10 cellular contexts compared by ENCODE assay signal in the genomic region with DNA sequence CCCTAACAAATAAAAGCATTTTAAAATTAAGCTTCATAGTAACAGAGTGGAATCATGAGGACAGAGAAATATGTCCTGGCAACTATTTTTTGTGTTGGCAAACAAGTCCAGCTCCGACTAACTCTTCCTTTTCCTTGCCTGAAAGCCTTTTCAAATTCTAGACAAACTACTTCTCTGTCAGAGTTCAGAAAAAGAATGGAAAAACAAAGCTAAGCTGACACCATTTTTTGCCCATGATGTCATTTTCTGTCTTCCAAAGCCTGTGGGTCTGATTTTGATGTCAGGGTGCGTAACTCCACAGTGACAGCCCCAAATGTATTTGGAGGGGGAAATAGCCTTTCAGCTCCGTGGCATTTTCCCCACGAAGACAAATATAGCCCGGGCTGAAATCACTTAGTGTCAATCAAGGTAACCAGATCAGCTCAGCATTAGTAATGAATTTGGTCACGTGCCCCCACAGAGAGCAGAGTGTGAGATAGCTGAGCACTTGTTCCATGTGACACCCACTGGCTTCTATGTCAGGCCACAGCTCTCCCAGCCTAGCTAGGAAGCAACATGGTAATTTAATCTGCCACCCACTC.
DNase-seq lines count a peak whose midpoint lies in the region; ATAC-seq and TF ChIP-seq lines count a peak whose summit lies in the region.
"Had no signal": no experiment of that assay in that cellular context is flagged by ENCODE, and none has a peak within 500 bp of the region (broad histone marks: within the 10 kb centered on the region; RNA-seq: fewer than 3 reads in every experiment).

No MANE protein-coding gene starts in this region.

- H3K36me3 ChIP-seq in heart left ventricle, result no peaks in the 10 kb centered on the region
- H3K36me3 ChIP-seq in skeletal muscle satellite cell (ENCODE audit: insufficient read depth, low read length), result no peaks in the 10 kb centered on the region
- no peaks in the 10 kb centered on the region for H3K36me3 ChIP-seq in mucosa of descending colon (ENCODE audit: low read depth)

- H3K27me3 ChIP-seq in heart left ventricle, result no peaks in the 10 kb centered on the region
- no peaks in the 10 kb centered on the region for H3K27me3 ChIP-seq in skeletal muscle satellite cell (ENCODE audit: control insufficient read depth, insufficient read depth, low read length)

- TF ChIP-seq CTCF in heart left ventricle (IDR thresholded peaks at IDR 0.05) (no peak), mucosa of descending colon (IDR thresholded peaks at IDR 0.05) (no peak)

- peak overlapping the region; percentile 69 for H3K9ac ChIP-seq in skeletal muscle satellite cell (ENCODE audit: low read depth, low read length)

- WGBS in heart left ventricle, 4 donors, result 16 to 30% (median 22%) methylated on average over 6 of the region's 6 CpGs

- peaks cover 0 to 41% (median 14%) of the 10 kb centered on the region in 12 donors for H3K4me1 ChIP-seq in heart left ventricle
- peaks cover 59% of the 10 kb centered on the region for H3K4me1 ChIP-seq in skeletal muscle satellite cell (ENCODE audit: control insufficient read depth, insufficient read depth, low read length)
- H3K4me1 ChIP-seq in mucosa of descending colon (ENCODE audit: low read depth), result no peaks in the 10 kb centered on the region

- peak overlapping the region in 11 of 12 donors; percentile 17 to 84 (median 60) for H3K27ac ChIP-seq in heart left ventricle

- H3K4me2 ChIP-seq in skeletal muscle satellite cell (ENCODE audit: low read length), result peak overlapping the region; percentile 2

- peak; percentile 67 to 90 (median 69) for DNase-seq in NCI-H1417 (lab: John Stamatoyannopoulos, UW)
- DNase-seq in SK-N-DZ (ENCODE audit: low spot score), result peak; percentile 47
- DNase-seq in heart left ventricle, result peak in 4 of 5 donors; percentile 55 to 73 (median 58)
- DNase-seq in activated CD4-positive, CD25-positive, alpha-beta regulatory T cell treated with anti-CD3 and anti-CD28 coated beads, Interleukin-2, amount 50 U/mL, for 72 hours, result no peak
- DNase-seq in mucosa of descending colon, result no peak
- no peak for DNase-seq in mesenteric fat pad (ENCODE audit: low spot score)
- DNase-seq: activated T-cell treated with anti-CD3 and anti-CD28 coated beads, Interleukin-2, amount 50 U/mL, for 4 hours had no signal

- ATAC-seq in heart left ventricle, result peak; percentile 82 to 96 (median 94)
- ATAC-seq in HG03469 (IDR thresholded peaks at IDR 0.05; ENCODE audit: unreplicated experiment), result no peak
- no peak for ATAC-seq in mucosa of descending colon
- ATAC-seq: activated T-cell treated with anti-CD3 and anti-CD28 coated beads, Interleukin-2, amount 50 U/mL, for 4 hours; natural killer cell treated with Interleukin-12 subunit alpha and Interleukin-12 subunit beta and Interleukin-15 and Interleukin-18, amount 100 ng/mL, for 72 hours had no signal

- H3K9me3 ChIP-seq in heart left ventricle (no peaks in the 10 kb centered on the region), skeletal muscle satellite cell (replicated peaks; ENCODE audit: low read length) (no peaks in the 10 kb centered on the region), mucosa of descending colon (no peaks in the 10 kb centered on the region)

- TF ChIP-seq POLR2A in heart left ventricle (IDR thresholded peaks at IDR 0.05), result no peak

- H3K4me3 ChIP-seq in heart left ventricle, result no peak overlapping the region
- H3K4me3 ChIP-seq in skeletal muscle satellite cell (ENCODE audit: low read length), result no peak overlapping the region
- no peak overlapping the region for H3K4me3 ChIP-seq in mucosa of descending colon

- intact Hi-C loops in heart left ventricle (cut with DNase I) (no loop called here), mucosa of descending colon (cut with DNase I, micrococcal nuclease) (no loop called here)

Comparison
In these comparisons a context has a peak if more than half of its experiments do, and no peak if none do; other contexts are left out.
1. DNase-seq: peak in NCI-H1417 (3 of 3), SK-N-DZ (single experiment) and heart left ventricle (4 of 5); none in activated CD4-positive, CD25-positive, alpha-beta regulatory T cell treated with anti-CD3 and anti-CD28 coated beads, Interleukin-2, amount 50 U/mL, for 72 hours (single experiment), mucosa of descending colon (0 of 3) and mesenteric fat pad (single experiment).
2. ATAC-seq: peak in heart left ventricle (4 of 4); none in HG03469 (single experiment) and mucosa of descending colon (single experiment).